1 cellular context compared by ENCODE assay signal in genomic region chr16:50069060-50069459, GRCh38.
A peak's percentile ranks its signal among the peaks of the same experiment; 100 is the strongest.
TF ChIP-seq lines count a peak whose summit lies in the region.

No MANE protein-coding gene starts in this region.

TF ChIP-seq in HepG2, 621 proteins besides CTCF, POLR2A, EP300 and RAD21:
- TF ChIP-seq ATF4 (CRISPR knock-in tag; IDR thresholded peaks at IDR 0.05) (no peak), ZNF629 (CRISPR knock-in tag; conservative IDR thresholded peaks at IDR 0.05) (peak; percentile 80)
TF ChIP-seq in HepG2: peak in this region for 1.
